Comparison of ENCODE assay signal across 8 cellular contexts in genomic region chr5:219492-219891, GRCh38. TPM values are rescaled to one million over a fixed set of nuclear protein-coding genes. Genes with fewer than 3 reads are reported as not detected.
DNase-seq lines count a peak whose midpoint lies in the region; ATAC-seq lines count a peak whose summit lies in the region.

No MANE protein-coding gene starts in this region.

- ATAC-seq in stimulated activated effector memory CD8-positive, alpha-beta T cell treated with anti-CD3 and anti-CD28 coated beads, Interleukin-12 subunit alpha, Interleukin-12 subunit beta, amount 100 ng/mL, for 72 hours = peak; percentile 37
- ATAC-seq in GM21526 (IDR thresholded peaks at IDR 0.05; ENCODE audit: low FRiP score, unreplicated experiment) (no peak), GM21619 (IDR thresholded peaks at IDR 0.05; ENCODE audit: unreplicated experiment) (no peak)

- H3K27me3 Mint-ChIP-seq in immature natural killer cell (ENCODE audit: low read depth in 3 of 3) = peaks cover 6 to 21% (median 10%) of the 10 kb centered on the region in 3 donors

- H3K27ac Mint-ChIP-seq in immature natural killer cell = peak overlapping the region; percentile 95 to 98 (median 96)
- peak overlapping the region; percentile 82 for H3K27ac Mint-ChIP-seq in stimulated activated effector memory CD8-positive, alpha-beta T cell treated with anti-CD3 and anti-CD28 coated beads, Interleukin-12 subunit alpha, Interleukin-12 subunit beta, amount 100 ng/mL, for 72 hours

- H3K36me3 ChIP-seq in ES-I3 (ENCODE audit: insufficient read depth, low read length) = no peaks in the 10 kb centered on the region; the same call in 1 of the 2 replicates
- peaks cover 8% of the 10 kb centered on the region for H3K36me3 ChIP-seq in adipocyte (ENCODE audit: control insufficient read depth, insufficient read depth, low read length, severe bottlenecking)

- DNase-seq in NCI-H2227 treated with DMSO at 0.1 percent for 48 hours (lab: John Stamatoyannopoulos, UW) (peak; percentile 26), adipocyte (ENCODE audit: low read depth) (peak; percentile 60), immature natural killer cell (peak; percentile 32 to 42 (median 39)), hepatic stellate cell (ENCODE audit: low spot score) (no peak)
- peak in 1 of 2 donors; percentile 67 for DNase-seq in stimulated activated effector memory CD8-positive, alpha-beta T cell treated with anti-CD3 and anti-CD28 coated beads, Interleukin-12 subunit alpha, Interleukin-12 subunit beta, amount 100 ng/mL, for 72 hours (ENCODE audit: low spot score in 2 of 2)

- no peaks in the 10 kb centered on the region for H3K9me3 Mint-ChIP-seq in immature natural killer cell
- H3K9me3 Mint-ChIP-seq in stimulated activated effector memory CD8-positive, alpha-beta T cell treated with anti-CD3 and anti-CD28 coated beads, Interleukin-12 subunit alpha, Interleukin-12 subunit beta, amount 100 ng/mL, for 72 hours = no peaks in the 10 kb centered on the region

- H3K36me3 Mint-ChIP-seq in immature natural killer cell = peaks cover 4 to 6% (median 4%) of the 10 kb centered on the region in 3 donors
- H3K36me3 Mint-ChIP-seq in stimulated activated effector memory CD8-positive, alpha-beta T cell treated with anti-CD3 and anti-CD28 coated beads, Interleukin-12 subunit alpha, Interleukin-12 subunit beta, amount 100 ng/mL, for 72 hours = peaks cover 53% of the 10 kb centered on the region

- H3K4me3 Mint-ChIP-seq in immature natural killer cell = peak overlapping the region; percentile 93 to 97 (median 96)
- peak overlapping the region; percentile 88 for H3K4me3 Mint-ChIP-seq in stimulated activated effector memory CD8-positive, alpha-beta T cell treated with anti-CD3 and anti-CD28 coated beads, Interleukin-12 subunit alpha, Interleukin-12 subunit beta, amount 100 ng/mL, for 72 hours

- H3K4me1 ChIP-seq in ES-I3 (ENCODE audit: insufficient read depth, low read length) = peaks cover 9% of the 10 kb centered on the region
- H3K4me1 ChIP-seq in adipocyte (ENCODE audit: control insufficient read depth, insufficient read depth, low read length) = peaks cover 28% of the 10 kb centered on the region

- peaks cover 52 to 68% of the 10 kb centered on the region in 2 donors for H3K4me1 Mint-ChIP-seq in immature natural killer cell
- H3K4me1 Mint-ChIP-seq in stimulated activated effector memory CD8-positive, alpha-beta T cell treated with anti-CD3 and anti-CD28 coated beads, Interleukin-12 subunit alpha, Interleukin-12 subunit beta, amount 100 ng/mL, for 72 hours = peaks cover 60% of the 10 kb centered on the region

- H3K9ac ChIP-seq in ES-I3 (ENCODE audit: low read depth, low read length) = peak overlapping the region; percentile 98
- peak overlapping the region; percentile 97 for H3K9ac ChIP-seq in adipocyte (ENCODE audit: low read length)

- no peaks in the 10 kb centered on the region for H3K27me3 ChIP-seq in adipocyte (replicated peaks; ENCODE audit: control insufficient read depth, insufficient read depth, low read length)

- peak overlapping the region; percentile 85 for H3K4me3 ChIP-seq in adipocyte (ENCODE audit: low read length)

- H3K9me3 ChIP-seq in ES-I3 (ENCODE audit: control insufficient read depth, insufficient read depth, low read length) = no peaks in the 10 kb centered on the region
- H3K9me3 ChIP-seq in adipocyte (ENCODE audit: control insufficient read depth, low read length) = no peaks in the 10 kb centered on the region

RNA-seq across cellular contexts. Expression of gene SDHA, which starts 1.4 kb away (rescaled TPM):
- 100 to 1,000 TPM; 140 to 224 (median 208) TPM for polyA plus RNA-seq in immature natural killer cell

RNA-seq across cellular contexts. Expression of gene CCDC127, which starts 1.5 kb away (rescaled TPM):
- polyA plus RNA-seq in immature natural killer cell = 1 to 10 TPM; 2.4 to 3.8 (median 3.6) TPM

RNA-seq across cellular contexts. Expression of gene LRRC14B, which starts 28.2 kb away (rescaled TPM):
- polyA plus RNA-seq in immature natural killer cell = not detected

RNA-seq across cellular contexts. Expression of gene PDCD6, which starts 52.0 kb away (rescaled TPM):
- 100 to 1,000 TPM; 209 to 392 (median 236) TPM for polyA plus RNA-seq in immature natural killer cell
